ENCODE assay signal across 1 cellular context in the genomic region with DNA sequence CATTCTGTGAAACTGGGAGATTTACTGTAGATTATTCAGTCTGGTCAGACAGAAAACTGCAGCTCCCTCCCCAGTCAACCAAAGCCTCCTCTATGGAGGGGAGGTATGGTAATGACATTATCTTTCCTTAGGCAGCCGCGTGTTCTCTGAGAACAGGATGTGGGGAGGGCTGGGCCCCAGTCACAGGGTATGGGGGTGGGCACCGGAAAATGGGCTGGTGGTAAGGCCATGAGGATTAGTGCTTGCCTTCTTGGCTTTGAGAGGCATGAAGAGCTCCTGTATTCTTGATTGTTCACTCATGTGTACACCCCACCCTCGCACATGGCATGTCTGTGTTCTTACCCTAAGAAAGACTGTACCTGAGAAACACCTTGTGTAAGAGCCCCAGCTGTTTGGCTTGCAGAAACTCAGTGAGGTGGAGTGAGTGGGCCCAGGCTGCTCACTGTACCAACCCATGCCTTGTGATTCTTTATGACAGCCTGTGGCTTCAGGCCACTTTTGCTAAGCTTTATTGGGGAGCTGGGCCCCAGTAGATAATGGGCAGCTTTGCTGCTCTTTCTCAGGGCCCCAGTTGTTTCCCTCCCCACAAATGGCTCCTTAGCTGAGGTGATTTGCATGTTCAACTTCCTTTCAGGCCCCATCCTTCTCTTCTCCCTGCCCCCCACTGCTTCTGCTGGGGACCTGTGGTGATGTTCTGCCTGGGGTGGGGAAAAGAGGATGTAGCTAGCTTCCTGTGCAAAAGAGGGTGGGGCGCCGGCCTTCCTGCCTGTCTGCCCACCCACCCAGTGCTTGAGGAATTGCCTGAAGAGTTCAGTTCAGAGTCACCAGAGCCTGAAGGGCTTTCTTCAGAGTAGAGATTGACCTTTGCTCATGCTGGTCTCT.
TF ChIP-seq lines count a peak whose summit lies in the region.

No MANE protein-coding gene starts in this region.

TF ChIP-seq in K562, 482 proteins besides CTCF, POLR2A, EP300 and RAD21 (continued from another document):
- TF ChIP-seq, protein P1, sequence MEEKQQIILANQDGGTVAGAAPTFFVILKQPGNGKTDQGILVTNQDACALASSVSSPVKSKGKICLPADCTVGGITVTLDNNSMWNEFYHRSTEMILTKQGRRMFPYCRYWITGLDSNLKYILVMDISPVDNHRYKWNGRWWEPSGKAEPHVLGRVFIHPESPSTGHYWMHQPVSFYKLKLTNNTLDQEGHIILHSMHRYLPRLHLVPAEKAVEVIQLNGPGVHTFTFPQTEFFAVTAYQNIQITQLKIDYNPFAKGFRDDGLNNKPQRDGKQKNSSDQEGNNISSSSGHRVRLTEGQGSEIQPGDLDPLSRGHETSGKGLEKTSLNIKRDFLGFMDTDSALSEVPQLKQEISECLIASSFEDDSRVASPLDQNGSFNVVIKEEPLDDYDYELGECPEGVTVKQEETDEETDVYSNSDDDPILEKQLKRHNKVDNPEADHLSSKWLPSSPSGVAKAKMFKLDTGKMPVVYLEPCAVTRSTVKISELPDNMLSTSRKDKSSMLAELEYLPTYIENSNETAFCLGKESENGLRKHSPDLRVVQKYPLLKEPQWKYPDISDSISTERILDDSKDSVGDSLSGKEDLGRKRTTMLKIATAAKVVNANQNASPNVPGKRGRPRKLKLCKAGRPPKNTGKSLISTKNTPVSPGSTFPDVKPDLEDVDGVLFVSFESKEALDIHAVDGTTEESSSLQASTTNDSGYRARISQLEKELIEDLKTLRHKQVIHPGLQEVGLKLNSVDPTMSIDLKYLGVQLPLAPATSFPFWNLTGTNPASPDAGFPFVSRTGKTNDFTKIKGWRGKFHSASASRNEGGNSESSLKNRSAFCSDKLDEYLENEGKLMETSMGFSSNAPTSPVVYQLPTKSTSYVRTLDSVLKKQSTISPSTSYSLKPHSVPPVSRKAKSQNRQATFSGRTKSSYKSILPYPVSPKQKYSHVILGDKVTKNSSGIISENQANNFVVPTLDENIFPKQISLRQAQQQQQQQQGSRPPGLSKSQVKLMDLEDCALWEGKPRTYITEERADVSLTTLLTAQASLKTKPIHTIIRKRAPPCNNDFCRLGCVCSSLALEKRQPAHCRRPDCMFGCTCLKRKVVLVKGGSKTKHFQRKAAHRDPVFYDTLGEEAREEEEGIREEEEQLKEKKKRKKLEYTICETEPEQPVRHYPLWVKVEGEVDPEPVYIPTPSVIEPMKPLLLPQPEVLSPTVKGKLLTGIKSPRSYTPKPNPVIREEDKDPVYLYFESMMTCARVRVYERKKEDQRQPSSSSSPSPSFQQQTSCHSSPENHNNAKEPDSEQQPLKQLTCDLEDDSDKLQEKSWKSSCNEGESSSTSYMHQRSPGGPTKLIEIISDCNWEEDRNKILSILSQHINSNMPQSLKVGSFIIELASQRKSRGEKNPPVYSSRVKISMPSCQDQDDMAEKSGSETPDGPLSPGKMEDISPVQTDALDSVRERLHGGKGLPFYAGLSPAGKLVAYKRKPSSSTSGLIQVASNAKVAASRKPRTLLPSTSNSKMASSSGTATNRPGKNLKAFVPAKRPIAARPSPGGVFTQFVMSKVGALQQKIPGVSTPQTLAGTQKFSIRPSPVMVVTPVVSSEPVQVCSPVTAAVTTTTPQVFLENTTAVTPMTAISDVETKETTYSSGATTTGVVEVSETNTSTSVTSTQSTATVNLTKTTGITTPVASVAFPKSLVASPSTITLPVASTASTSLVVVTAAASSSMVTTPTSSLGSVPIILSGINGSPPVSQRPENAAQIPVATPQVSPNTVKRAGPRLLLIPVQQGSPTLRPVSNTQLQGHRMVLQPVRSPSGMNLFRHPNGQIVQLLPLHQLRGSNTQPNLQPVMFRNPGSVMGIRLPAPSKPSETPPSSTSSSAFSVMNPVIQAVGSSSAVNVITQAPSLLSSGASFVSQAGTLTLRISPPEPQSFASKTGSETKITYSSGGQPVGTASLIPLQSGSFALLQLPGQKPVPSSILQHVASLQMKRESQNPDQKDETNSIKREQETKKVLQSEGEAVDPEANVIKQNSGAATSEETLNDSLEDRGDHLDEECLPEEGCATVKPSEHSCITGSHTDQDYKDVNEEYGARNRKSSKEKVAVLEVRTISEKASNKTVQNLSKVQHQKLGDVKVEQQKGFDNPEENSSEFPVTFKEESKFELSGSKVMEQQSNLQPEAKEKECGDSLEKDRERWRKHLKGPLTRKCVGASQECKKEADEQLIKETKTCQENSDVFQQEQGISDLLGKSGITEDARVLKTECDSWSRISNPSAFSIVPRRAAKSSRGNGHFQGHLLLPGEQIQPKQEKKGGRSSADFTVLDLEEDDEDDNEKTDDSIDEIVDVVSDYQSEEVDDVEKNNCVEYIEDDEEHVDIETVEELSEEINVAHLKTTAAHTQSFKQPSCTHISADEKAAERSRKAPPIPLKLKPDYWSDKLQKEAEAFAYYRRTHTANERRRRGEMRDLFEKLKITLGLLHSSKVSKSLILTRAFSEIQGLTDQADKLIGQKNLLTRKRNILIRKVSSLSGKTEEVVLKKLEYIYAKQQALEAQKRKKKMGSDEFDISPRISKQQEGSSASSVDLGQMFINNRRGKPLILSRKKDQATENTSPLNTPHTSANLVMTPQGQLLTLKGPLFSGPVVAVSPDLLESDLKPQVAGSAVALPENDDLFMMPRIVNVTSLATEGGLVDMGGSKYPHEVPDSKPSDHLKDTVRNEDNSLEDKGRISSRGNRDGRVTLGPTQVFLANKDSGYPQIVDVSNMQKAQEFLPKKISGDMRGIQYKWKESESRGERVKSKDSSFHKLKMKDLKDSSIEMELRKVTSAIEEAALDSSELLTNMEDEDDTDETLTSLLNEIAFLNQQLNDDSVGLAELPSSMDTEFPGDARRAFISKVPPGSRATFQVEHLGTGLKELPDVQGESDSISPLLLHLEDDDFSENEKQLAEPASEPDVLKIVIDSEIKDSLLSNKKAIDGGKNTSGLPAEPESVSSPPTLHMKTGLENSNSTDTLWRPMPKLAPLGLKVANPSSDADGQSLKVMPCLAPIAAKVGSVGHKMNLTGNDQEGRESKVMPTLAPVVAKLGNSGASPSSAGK (IDR thresholded peaks at IDR 0.05), result peak; percentile 14; the same call in 1 of the 2 replicates
- TF ChIP-seq, protein P2, sequence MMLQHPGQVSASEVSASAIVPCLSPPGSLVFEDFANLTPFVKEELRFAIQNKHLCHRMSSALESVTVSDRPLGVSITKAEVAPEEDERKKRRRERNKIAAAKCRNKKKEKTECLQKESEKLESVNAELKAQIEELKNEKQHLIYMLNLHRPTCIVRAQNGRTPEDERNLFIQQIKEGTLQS (IDR thresholded peaks at IDR 0.05), result no peak
- TF ChIP-seq, protein P2 (CRISPR knock-in tag; conservative IDR thresholded peaks at IDR 0.05), result no peak
- TF ChIP-seq CREB1 (IDR thresholded peaks at IDR 0.05) (0 out of 2 replicates have a peak, but pooled peaks have one; percentile 2), CREB1 (CRISPR knock-in tag; IDR thresholded peaks at IDR 0.05) (no peak), ETV5 (CRISPR knock-in tag; IDR thresholded peaks at IDR 0.05; ENCODE audit: low read depth) (peak; percentile 78), ZBTB1 (CRISPR knock-in tag; IDR thresholded peaks at IDR 0.05; ENCODE audit: borderline replicate concordance, low read depth) (no peak), TCF3 (CRISPR knock-in tag; IDR thresholded peaks at IDR 0.05) (peak; percentile 62; the same call in 1 of the 2 replicates), RNF2 (IDR thresholded peaks at IDR 0.05) (peak; percentile 76; the same call in 1 of the 2 replicates), MAFG (tag; conservative IDR thresholded peaks at IDR 0.05) (no peak), SMARCA4 (IDR thresholded peaks at IDR 0.05) (0 out of 2 replicates have a peak, but pooled peaks have one; percentile 23), ZZZ3 (IDR thresholded peaks at IDR 0.05) (no peak), MCM3 (IDR thresholded peaks at IDR 0.05) (no peak), EP400 (IDR thresholded peaks at IDR 0.05) (peak; percentile 54)
- TF ChIP-seq, protein P3, sequence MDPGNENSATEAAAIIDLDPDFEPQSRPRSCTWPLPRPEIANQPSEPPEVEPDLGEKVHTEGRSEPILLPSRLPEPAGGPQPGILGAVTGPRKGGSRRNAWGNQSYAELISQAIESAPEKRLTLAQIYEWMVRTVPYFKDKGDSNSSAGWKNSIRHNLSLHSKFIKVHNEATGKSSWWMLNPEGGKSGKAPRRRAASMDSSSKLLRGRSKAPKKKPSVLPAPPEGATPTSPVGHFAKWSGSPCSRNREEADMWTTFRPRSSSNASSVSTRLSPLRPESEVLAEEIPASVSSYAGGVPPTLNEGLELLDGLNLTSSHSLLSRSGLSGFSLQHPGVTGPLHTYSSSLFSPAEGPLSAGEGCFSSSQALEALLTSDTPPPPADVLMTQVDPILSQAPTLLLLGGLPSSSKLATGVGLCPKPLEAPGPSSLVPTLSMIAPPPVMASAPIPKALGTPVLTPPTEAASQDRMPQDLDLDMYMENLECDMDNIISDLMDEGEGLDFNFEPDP (CRISPR knock-in tag; IDR thresholded peaks at IDR 0.05), result no peak
- TF ChIP-seq, protein P4, sequence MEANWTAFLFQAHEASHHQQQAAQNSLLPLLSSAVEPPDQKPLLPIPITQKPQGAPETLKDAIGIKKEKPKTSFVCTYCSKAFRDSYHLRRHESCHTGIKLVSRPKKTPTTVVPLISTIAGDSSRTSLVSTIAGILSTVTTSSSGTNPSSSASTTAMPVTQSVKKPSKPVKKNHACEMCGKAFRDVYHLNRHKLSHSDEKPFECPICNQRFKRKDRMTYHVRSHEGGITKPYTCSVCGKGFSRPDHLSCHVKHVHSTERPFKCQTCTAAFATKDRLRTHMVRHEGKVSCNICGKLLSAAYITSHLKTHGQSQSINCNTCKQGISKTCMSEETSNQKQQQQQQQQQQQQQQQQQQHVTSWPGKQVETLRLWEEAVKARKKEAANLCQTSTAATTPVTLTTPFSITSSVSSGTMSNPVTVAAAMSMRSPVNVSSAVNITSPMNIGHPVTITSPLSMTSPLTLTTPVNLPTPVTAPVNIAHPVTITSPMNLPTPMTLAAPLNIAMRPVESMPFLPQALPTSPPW (CRISPR knock-in tag; IDR thresholded peaks at IDR 0.05), result peak; percentile 77
- TF ChIP-seq, protein P5, sequence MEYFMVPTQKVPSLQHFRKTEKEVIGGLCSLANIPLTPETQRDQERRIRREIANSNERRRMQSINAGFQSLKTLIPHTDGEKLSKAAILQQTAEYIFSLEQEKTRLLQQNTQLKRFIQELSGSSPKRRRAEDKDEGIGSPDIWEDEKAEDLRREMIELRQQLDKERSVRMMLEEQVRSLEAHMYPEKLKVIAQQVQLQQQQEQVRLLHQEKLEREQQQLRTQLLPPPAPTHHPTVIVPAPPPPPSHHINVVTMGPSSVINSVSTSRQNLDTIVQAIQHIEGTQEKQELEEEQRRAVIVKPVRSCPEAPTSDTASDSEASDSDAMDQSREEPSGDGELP (CRISPR knock-in tag; IDR thresholded peaks at IDR 0.05; ENCODE audit: borderline replicate concordance), result peak; percentile 29; the same call in 1 of the 2 replicates
